ENCODE assay signal across 22 cellular contexts in genomic region chr10:35092851-35093250, GRCh38. TPM values are rescaled to one million over a fixed set of nuclear protein-coding genes. Genes with fewer than 3 reads are reported as not detected.
DNase-seq lines count a peak whose midpoint lies in the region; ATAC-seq, FAIRE-seq and TF ChIP-seq lines count a peak whose summit lies in the region.
"Had no signal": no experiment of that assay in that cellular context is flagged by ENCODE, and none has a peak within 500 bp of the region (broad histone marks: within the 10 kb centered on the region; RNA-seq: fewer than 3 reads in every experiment).

No MANE protein-coding gene starts in this region.

- H3K79me2 ChIP-seq in trophoblast cell (ENCODE audit: control insufficient read depth, insufficient read depth, low read length, poor library complexity) = peaks cover 8% of the 10 kb centered on the region

- no peak overlapping the region for H2AFZ ChIP-seq in trophoblast cell (ENCODE audit: insufficient read depth, low read length, poor library complexity)

- peaks cover 10% of the 10 kb centered on the region for H3K79me1 ChIP-seq in trophoblast cell (ENCODE audit: low read length)

- H2BK12ac ChIP-seq in trophoblast cell (ENCODE audit: low read length) = no peak overlapping the region

- TF ChIP-seq POLR2A in GM12892 (IDR thresholded peaks at IDR 0.05; ENCODE audit: low read depth, low read length) = no peak

- H3K36me3 ChIP-seq in trophoblast cell (ENCODE audit: control insufficient read depth in 1 of 2, insufficient read depth in 2 of 2, low read length in 2 of 2) = no peaks in the 10 kb centered on the region
- H3K36me3 ChIP-seq: adrenal gland, gastrocnemius medialis, upper lobe of left lung had no signal

- no peak overlapping the region for H3K23ac ChIP-seq in trophoblast cell (ENCODE audit: low read length)

- DNase-seq in NOMO-1 (lab: John Stamatoyannopoulos, UW; ENCODE audit: unreplicated experiment in 2 of 2) (peak; percentile 9 to 14), NOMO-1 treated with dmso at 0.1 percent for 144 hours (lab: John Stamatoyannopoulos, UW; ENCODE audit: unreplicated experiment) (no peak), M059J (ENCODE audit: low read depth) (peak; percentile 5), RPMI8226 (peak; percentile 2), trophoblast cell (peak; percentile 26 to 61), GM12892 (ENCODE audit: insufficient read length) (no peak), 8988T (no peak)
- DNase-seq: activated CD4-positive, alpha-beta T cell treated with anti-CD3 and anti-CD28 coated beads for 4 hours; C1 segment of cervical spinal cord; dorsolateral prefrontal cortex; gastrocnemius medialis; NCI-H1694 treated with DMSO at 0.1 percent for 48 hours; NCI-H774; psoas muscle; stimulated activated CD4-positive, alpha-beta T cell treated with anti-CD3 and anti-CD28 coated beads, Interleukin-4, amount 100 ng/mL, for 1 hour had no signal

- WGBS in trophoblast cell (ENCODE audit: extremely low coverage, insufficient coverage, insufficient read length) = no CpG with 5 or more reads among the region's 1 CpG

- no peaks in the 10 kb centered on the region for H3K27me3 ChIP-seq in trophoblast cell (ENCODE audit: insufficient read depth, low read length)
- H3K27me3 ChIP-seq: adrenal gland, dorsolateral prefrontal cortex, gastrocnemius medialis, upper lobe of left lung had no signal

- no peak overlapping the region for H3K4me2 ChIP-seq in trophoblast cell (ENCODE audit: low read length)
- H3K4me2 ChIP-seq: GM23338, smooth muscle cell had no signal

- no peak overlapping the region for H4K91ac ChIP-seq in trophoblast cell (ENCODE audit: low read depth, low read length)

- peaks cover 3% of the 10 kb centered on the region for H3K9me3 ChIP-seq in trophoblast cell (ENCODE audit: insufficient read depth, low read depth, low read length)
- H3K9me3 ChIP-seq: adrenal gland, psoas muscle, upper lobe of left lung had no signal

- H3K9ac ChIP-seq in trophoblast cell (ENCODE audit: low read length) = no peak overlapping the region

- H4K8ac ChIP-seq in trophoblast cell (ENCODE audit: low read depth, low read length) = no peak overlapping the region

- no peak overlapping the region for H2BK120ac ChIP-seq in trophoblast cell (ENCODE audit: insufficient read depth, low read length, poor library complexity)

- ATAC-seq in GM21367 (IDR thresholded peaks at IDR 0.05; ENCODE audit: unreplicated experiment) = no peak
- ATAC-seq: gastrocnemius medialis, GM23338, psoas muscle had no signal

- no peak overlapping the region for H3K14ac ChIP-seq in trophoblast cell (ENCODE audit: low read length)

- H3K27ac ChIP-seq in trophoblast cell (ENCODE audit: low read depth, low read length) = no peak overlapping the region
- H3K27ac ChIP-seq: adrenal gland, dorsolateral prefrontal cortex, gastrocnemius medialis, psoas muscle, upper lobe of left lung had no signal

- H2AK5ac ChIP-seq in trophoblast cell (ENCODE audit: low read length) = no peak overlapping the region

- H2BK5ac ChIP-seq in trophoblast cell (ENCODE audit: low read depth, low read length, poor library complexity) = no peak overlapping the region

- no peak overlapping the region for H3K4ac ChIP-seq in trophoblast cell (ENCODE audit: low read depth, low read length)

- no peak overlapping the region for H4K12ac ChIP-seq in trophoblast cell (ENCODE audit: low read depth, low read length)

- no peak for FAIRE-seq in GM12892 (lab: Jason Lieb, UNC)
- FAIRE-seq: A204.1, TTC549 had no signal

- no peaks in the 10 kb centered on the region for H3K4me1 ChIP-seq in trophoblast cell (ENCODE audit: control insufficient read depth in 1 of 2, insufficient read depth in 2 of 2, low read length in 2 of 2)

- H3K18ac ChIP-seq in trophoblast cell (ENCODE audit: low read length) = no peak overlapping the region

- no peak overlapping the region for H3K4me3 ChIP-seq in trophoblast cell (ENCODE audit: low read depth, low read length)
- H3K4me3 ChIP-seq: adrenal gland, dorsolateral prefrontal cortex, gastrocnemius medialis, GM23338, psoas muscle, smooth muscle cell, upper lobe of left lung had no signal

RNA-seq across cellular contexts. Expression of gene CUL2, which starts 2.7 kb away (rescaled TPM):
- total RNA-seq in M059J (2014; rRNA removed; shearing (Covaris generic)) = 15.2 and 22.4 TPM in 2 replicates
- 46.9 and 48.9 TPM in 2 replicates for polyA plus RNA-seq in trophoblast cell (2013)
- 31.6 TPM for polyA plus RNA-seq in GM12892 (2012; ENCODE audit: missing spikeins)

RNA-seq across cellular contexts. Expression of gene CREM, which starts 33.8 kb away (rescaled TPM):
- 35.0 and 35.2 TPM in 2 replicates for total RNA-seq in M059J (2014; rRNA removed; shearing (Covaris generic))
- 63.8 and 66.1 TPM in 2 replicates for polyA plus RNA-seq in trophoblast cell (2013)
- polyA plus RNA-seq in GM12892 (2012; ENCODE audit: missing spikeins) = 56.9 TPM

Comparison
In these comparisons a context has a peak if more than half of its experiments do, and no peak if none do; other contexts are left out.
1. DNase-seq: peak in NOMO-1 (2 of 2), M059J (single experiment), RPMI8226 (single experiment) and trophoblast cell (2 of 2); none in NOMO-1 treated with dmso at 0.1 percent for 144 hours (single experiment), GM12892 (single experiment) and 8988T (single experiment).